1 cellular context compared by ENCODE assay signal in genomic region chr15:63093486-63094205, GRCh38.
A peak's percentile ranks its signal among the peaks of the same experiment; 100 is the strongest.
TF ChIP-seq lines count a peak whose summit lies in the region.

No MANE protein-coding gene starts in this region.

TF ChIP-seq in K562, 482 proteins besides CTCF, POLR2A, EP300 and RAD21 (continued from another document):
- TF ChIP-seq TFAP4 (CRISPR knock-in tag; IDR thresholded peaks at IDR 0.05; ENCODE audit: borderline replicate concordance) (0 out of 2 replicates have a peak, but pooled peaks have one; percentile 43), SPI1 (IDR thresholded peaks at IDR 0.05; ENCODE audit: borderline replicate concordance, low read depth, low read length) (no peak), ELF4 (CRISPR knock-in tag; IDR thresholded peaks at IDR 0.05) (no peak), RNF219 (CRISPR knock-in tag; IDR thresholded peaks at IDR 0.05) (no peak), NBN (IDR thresholded peaks at IDR 0.05; ENCODE audit: low read depth) (peak; percentile 27; the same call in 1 of the 2 replicates), TEAD1 (CRISPR knock-in tag; IDR thresholded peaks at IDR 0.05) (0 out of 4 replicates have a peak, but pooled peaks of 1 of the 2 experiments have one; percentile 18), ETV1 (tag; conservative IDR thresholded peaks at IDR 0.05; ENCODE audit: low read depth) (peak; percentile 67), SP1 (CRISPR knock-in tag; IDR thresholded peaks at IDR 0.05) (peak; percentile 41; the same call in 1 of the 2 replicates), SOX6 (IDR thresholded peaks at IDR 0.05) (peak; percentile 36; the same call in 1 of the 2 replicates), SMAD2 (IDR thresholded peaks at IDR 0.05; ENCODE audit: low read depth, low read length) (no peak), ARID2 (IDR thresholded peaks at IDR 0.05) (peak; percentile 97), EHMT2 (IDR thresholded peaks at IDR 0.05) (no peak), GTF2F1 (IDR thresholded peaks at IDR 0.05; ENCODE audit: low read depth, low read length) (no peak), YY1 (IDR thresholded peaks at IDR 0.05; ENCODE audit: borderline replicate concordance in 1 of 3, control insufficient read depth in 1 of 3, extremely low read depth in 1 of 3, insufficient read depth in 3 of 3, insufficient read length in 1 of 3, insufficient replicate concordance in 2 of 3, low read depth in 1 of 3, low read length in 2 of 3) (peak in 2 of 3 experiments; percentile 56 to 74), MBD2 (IDR thresholded peaks at IDR 0.05; ENCODE audit: borderline replicate concordance, low read depth) (no peak), PATZ1 (CRISPR knock-in tag; IDR thresholded peaks at IDR 0.05; ENCODE audit: borderline replicate concordance) (no peak), ZNF695 (CRISPR knock-in tag; IDR thresholded peaks at IDR 0.05) (no peak), MAFF (IDR thresholded peaks at IDR 0.05; ENCODE audit: low read length) (no peak), ZNF589 (CRISPR knock-in tag; IDR thresholded peaks at IDR 0.05; ENCODE audit: low read depth) (0 out of 2 replicates have a peak, but pooled peaks have one; percentile 28), KDM4B (IDR thresholded peaks at IDR 0.05; ENCODE audit: borderline replicate concordance in 2 of 2, low read depth in 1 of 2) (no peak), ZBTB40 (IDR thresholded peaks at IDR 0.05) (no peak), ZBTB40 (CRISPR knock-in tag; IDR thresholded peaks at IDR 0.05) (no peak), TRIM28 (IDR thresholded peaks at IDR 0.05) (no peak), RBM39 (optimal IDR thresholded peaks at IDR 0.05; ENCODE audit: low read depth, low read length) (no peak), ZNF609 (CRISPR knock-in tag; IDR thresholded peaks at IDR 0.05; ENCODE audit: borderline replicate concordance) (no peak), BHLHE40 (IDR thresholded peaks at IDR 0.05; ENCODE audit: low read length) (peak; percentile 51; the same call in 1 of the 2 replicates), FOXK1 (CRISPR knock-in tag; IDR thresholded peaks at IDR 0.05; ENCODE audit: borderline replicate concordance) (no peak), POLR3A (IDR thresholded peaks at IDR 0.05; ENCODE audit: borderline replicate concordance, extremely low read depth, insufficient read depth, insufficient read length) (no peak)
